ENCODE assay signal across 8 cellular contexts in the genomic region with DNA sequence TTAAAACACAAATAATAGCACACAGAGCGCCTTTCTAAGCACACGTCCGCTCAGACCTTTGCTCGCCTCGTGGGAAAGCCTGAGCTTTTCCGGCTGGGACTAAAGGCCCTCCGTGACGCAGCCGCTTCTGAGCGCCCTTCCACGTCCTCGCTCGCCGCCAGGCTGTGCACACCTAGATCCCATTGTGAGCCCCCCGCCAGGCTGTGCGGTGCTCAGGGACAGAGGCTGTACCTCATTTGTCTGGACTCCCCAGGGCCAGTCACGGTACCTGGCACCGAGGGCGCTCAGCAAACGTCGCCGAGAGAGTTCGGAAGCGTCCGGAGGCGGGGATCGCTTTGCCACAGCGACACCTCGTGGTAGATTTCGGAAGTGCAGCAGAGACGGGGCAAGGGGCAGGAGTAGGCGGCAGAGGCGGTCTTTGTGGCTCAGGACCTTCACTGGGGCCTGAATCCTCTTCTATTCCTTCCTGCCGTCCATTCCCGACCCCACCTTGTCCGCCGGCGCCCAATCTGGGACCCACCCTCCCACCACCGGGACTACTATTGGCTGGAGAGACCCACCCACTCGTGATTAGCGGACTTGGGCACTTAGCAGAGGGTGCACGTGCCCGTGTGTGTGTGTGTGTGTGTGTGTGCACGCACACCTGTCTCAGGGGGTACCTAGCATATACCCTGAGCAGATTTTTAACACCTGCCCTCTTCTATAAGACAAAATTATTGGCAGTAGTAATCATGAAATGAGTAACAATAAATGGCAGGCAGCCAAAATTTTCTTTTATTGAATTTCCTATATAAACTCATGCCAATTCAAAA.
DNase-seq lines count a peak whose midpoint lies in the region; ATAC-seq and TF ChIP-seq lines count a peak whose summit lies in the region.

No MANE protein-coding gene starts in this region.

- H3K27ac ChIP-seq in HL-60 (replicated peaks): no peak overlapping the region

- peak overlapping the region; percentile 19 for H3K4me3 ChIP-seq in HL-60 (replicated peaks; ENCODE audit: insufficient read depth, low read length)
- peak overlapping the region; percentile 27 for H3K4me3 ChIP-seq in epithelial cell of esophagus (ENCODE audit: low read length)

- peaks cover 28 to 52% (median 42%) of the 10 kb centered on the region in 3 donors for H3K27me3 Mint-ChIP-seq in CD14-positive monocyte (ENCODE audit: low read depth in 3 of 3)

- peaks cover 6% of the 10 kb centered on the region for H3K27me3 ChIP-seq in HL-60 (ENCODE audit: insufficient read depth, poor library complexity, severe bottlenecking)

- peak overlapping the region in 2 of 7 donors; percentile 21 to 90 for H3K27ac Mint-ChIP-seq in CD14-positive monocyte

- peak; percentile 95 for ATAC-seq in GM19395 (IDR thresholded peaks at IDR 0.05; ENCODE audit: unreplicated experiment)

- DNase-seq in CD14-positive monocyte (ENCODE audit: low spot score) (peak; percentile 70), HL-60 (ENCODE audit: low read depth in 1 of 2, low spot score in 1 of 2) (peak; percentile 60 to 76), NOMO-1 treated with dmso at 0.1 percent for 144 hours (lab: John Stamatoyannopoulos, UW; ENCODE audit: unreplicated experiment) (peak; percentile 63), epithelial cell of esophagus (ENCODE audit: low read depth) (peak; percentile 58), mucosa of gallbladder (ENCODE audit: low spot score) (peak; percentile 90)
- DNase-seq in activated CD8-positive, alpha-beta memory T cell treated with anti-CD3 and anti-CD28 coated beads, Interleukin-2, amount 50 U/mL, for 4 hours: peak; percentile 92
- peak; percentile 82 to 92 for DNase-seq in stimulated activated CD8-positive, alpha-beta memory T cell treated with anti-CD3 and anti-CD28 coated beads, Interleukin-2, amount 100 ng/mL, for 48 hours (ENCODE audit: low read depth in 2 of 2)

- peak overlapping the region; percentile 77 to 95 for H3K4me3 Mint-ChIP-seq in CD14-positive monocyte

- H3K4me1 Mint-ChIP-seq in CD14-positive monocyte: peaks cover 25% of the 10 kb centered on the region

- intact Hi-C loops in CD14-positive monocyte (cut with micrococcal nuclease): loop anchor here (1.0 kb wide), 2 partner anchors 71 to 72 kb away; no protein-coding TSS in a partner anchor

- no peaks in the 10 kb centered on the region for H3K9me3 Mint-ChIP-seq in CD14-positive monocyte

- peak; percentile 98 for TF ChIP-seq CTCF in CD14-positive monocyte (IDR thresholded peaks at IDR 0.05)
- peak; percentile 96 for TF ChIP-seq CTCF in HL-60 (IDR thresholded peaks at IDR 0.05; ENCODE audit: insufficient read depth, low read length)
- TF ChIP-seq CTCF in epithelial cell of esophagus (IDR thresholded peaks at IDR 0.05; ENCODE audit: insufficient read depth, low read depth, low read length, missing control alignments): peak; percentile 94

- peaks cover 2 to 5% of the 10 kb centered on the region in 2 donors for H3K36me3 Mint-ChIP-seq in CD14-positive monocyte
